In genomic region chr19:55476100-55476775, GRCh38 we compare ENCODE assay signal across 8 cellular contexts. TPM values are rescaled to one million over a fixed set of nuclear protein-coding genes. Genes with fewer than 3 reads are reported as not detected.
DNase-seq lines count a peak whose midpoint lies in the region; ATAC-seq, FAIRE-seq and TF ChIP-seq lines count a peak whose summit lies in the region.

Gene ZNF628 (plus strand): TSS chr19:55476617. CDS start chr19:55479911, 3,294 bp downstream.

- TF ChIP-seq CTCF in AG09309 (IDR thresholded peaks at IDR 0.05; ENCODE audit: control insufficient read depth, insufficient read depth, low read depth, low read length, missing control alignments) (no peak), kidney (IDR thresholded peaks at IDR 0.05; ENCODE audit: borderline replicate concordance, extremely low read depth, insufficient read depth) (no peak)

- H3K4me3 ChIP-seq in AG09309 (ENCODE audit: control insufficient read depth, low read depth, low read length) (peak within 1 kb of the TSS; percentile 37), kidney (ENCODE audit: low read length in 2 of 2) (peak within 1 kb of the TSS; percentile 80 to 87)

- no peaks in the 10 kb centered on the region for H3K9me3 ChIP-seq in kidney (ENCODE audit: control insufficient read depth in 1 of 2, low read length in 2 of 2)

- DNase-seq in AG09309 (ENCODE audit: low read depth) (peak; percentile 89), NCI-H345 treated with DMSO at 0.1 percent for 48 hours (lab: John Stamatoyannopoulos, UW; ENCODE audit: unreplicated experiment) (peak; percentile 72), cerebellar cortex (ENCODE audit: low spot score) (peak; percentile 98), kidney (peak; percentile 100)
- DNase-seq in stimulated activated CD4-positive, alpha-beta T cell treated with anti-CD3 and anti-CD28 coated beads, Interleukin-15, amount 100 ng/mL, for 1 hour (ENCODE audit: low read depth in 1 of 2, low spot score in 1 of 2), result peak; percentile 95 to 96

- H3K27ac ChIP-seq in kidney (ENCODE audit: low read depth in 2 of 2, low read length in 2 of 2), result peak within 1 kb of the TSS; percentile 90 to 95

- ATAC-seq in GM19025 (IDR thresholded peaks at IDR 0.05; ENCODE audit: low read depth, unreplicated experiment) (peak; percentile 93), HG03342 (IDR thresholded peaks at IDR 0.05; ENCODE audit: unreplicated experiment) (peak; percentile 91)
- peak; percentile 97 to 98 for ATAC-seq in activated CD4-positive, CD25-positive, alpha-beta regulatory T cell treated with anti-CD3 and anti-CD28 coated beads, Interleukin-2, amount 50 U/mL, for 24 hours

- peaks cover 30 to 31% of the 10 kb centered on the region in 2 donors for H3K4me1 ChIP-seq in kidney (ENCODE audit: control insufficient read depth in 1 of 2, insufficient read depth in 1 of 2, low read depth in 1 of 2, low read length in 2 of 2)

- H3K9ac ChIP-seq in kidney (ENCODE audit: low read length in 2 of 2), result peak within 1 kb of the TSS; percentile 10 to 69

- intact Hi-C loops in kidney (cut with DNase I), result no loop called here

- H3K36me3 ChIP-seq in kidney (ENCODE audit: control insufficient read depth in 1 of 2, insufficient read depth in 2 of 2, low read length in 2 of 2), result no peaks in the 10 kb centered on the region

- FAIRE-seq in kidney (lab: Jason Lieb, UNC), result no peak

RNA-seq across cellular contexts. Expression of gene ZNF628, which starts in this region (rescaled TPM):
- total RNA-seq in kidney, result 12.0 TPM
- 2.3 TPM for polyA plus RNA-seq in kidney (ENCODE audit: insufficient read depth, low read depth, low replicate concordance)

Comparison
In these comparisons a context has a peak if more than half of its experiments do, and no peak if none do; other contexts are left out.
1. Peak in every context shown above with its lines: DNase-seq, ATAC-seq, H3K4me3 ChIP-seq and H3K27ac ChIP-seq.